In genomic region chr4:76535603-76536380, GRCh38 we compare ENCODE assay signal across 12 cellular contexts.
A peak's percentile ranks its signal among the peaks of the same experiment; 100 is the strongest.
DNase-seq lines count a peak whose midpoint lies in the region; ATAC-seq and TF ChIP-seq lines count a peak whose summit lies in the region.
"Had no signal": no experiment of that assay in that cellular context is flagged by ENCODE, and none has a peak within 500 bp of the region (broad histone marks: within the 10 kb centered on the region; RNA-seq: fewer than 3 reads in every experiment).

No MANE protein-coding gene starts in this region.

- TF ChIP-seq CTCF in MCF 10A (IDR thresholded peaks at IDR 0.05; ENCODE audit: unreplicated experiment) (no peak), breast epithelium (IDR thresholded peaks at IDR 0.05) (no peak), Panc1 (IDR thresholded peaks at IDR 0.05) (no peak), fibroblast of the aortic adventitia (IDR thresholded peaks at IDR 0.05; ENCODE audit: insufficient read depth, low read length) (no peak)

- DNase-seq in MCF 10A (ENCODE audit: unreplicated experiment) (peak; percentile 18), breast epithelium (ENCODE audit: low spot score in 2 of 2) (no peak), Panc1 (ENCODE audit: low read depth, low spot score) (no peak), fibroblast of the aortic adventitia (ENCODE audit: low read depth) (peak; percentile 13), SIG-M5 (lab: John Stamatoyannopoulos, UW) (no peak), T-helper 9 cell (no peak), hypothalamus (lab: John Stamatoyannopoulos, UW) (no peak), NK-92 (lab: John Stamatoyannopoulos, UW; ENCODE audit: unreplicated experiment) (no peak)
- DNase-seq: amniotic stem cell, NCI-H226, uterus had no signal

- no peak for TF ChIP-seq POLR2A in breast epithelium (IDR thresholded peaks at IDR 0.05)

- no peak overlapping the region for H3K4me3 Mint-ChIP-seq in MCF 10A (ENCODE audit: unreplicated experiment)
- H3K4me3 Mint-ChIP-seq: neural crest cell had no signal

- H3K4me3 ChIP-seq in breast epithelium (no peak overlapping the region), Panc1 (ENCODE audit: low read depth in 2 of 2, low read length in 2 of 2) (no peak overlapping the region), fibroblast of the aortic adventitia (ENCODE audit: low read depth, low read length) (no peak overlapping the region)
- H3K4me3 ChIP-seq: uterus had no signal

- no peak overlapping the region for H3K27ac ChIP-seq in breast epithelium
- H3K27ac ChIP-seq in Panc1 (ENCODE audit: low read length): 0 out of 2 replicates have a peak overlapping the region, but pooled peaks have one; percentile 12
- H3K27ac ChIP-seq: uterus had no signal

- intact Hi-C loops in MCF 10A (cut with micrococcal nuclease): no loop called here
- intact Hi-C loops in breast epithelium (cut with DNase I; ENCODE audit: low total_unique reads): no loop called here
- intact Hi-C loops in Panc1 (cut with micrococcal nuclease; ENCODE audit: unreplicated experiment): no loop called here

- ATAC-seq in Panc1: no peak

- H3K36me3 ChIP-seq in breast epithelium: no peaks in the 10 kb centered on the region
- H3K36me3 ChIP-seq in Panc1 (ENCODE audit: control insufficient read depth, insufficient read depth, low read length): no peaks in the 10 kb centered on the region
- H3K36me3 ChIP-seq: uterus had no signal

- in situ Hi-C loops in Panc1 (cut with HindIII; ENCODE audit: low pct_unique_long_range_greater_than_20kb, low sequenced_read_pairs): no loop called here

- CTCF ChIA-PET in MCF 10A (lab: Yijun Ruan, JAX): interaction anchor here (0.5 to 0.7 kb wide), 3 partner anchors 105 to 560 kb away, joined by 3 read pairs; no protein-coding TSS in a partner anchor
- CTCF ChIA-PET in Panc1 (lab: Charles Lee): no interaction called here

- H3K27me3 Mint-ChIP-seq in MCF 10A (ENCODE audit: insufficient read depth, unreplicated experiment): no peaks in the 10 kb centered on the region

- H3K27ac Mint-ChIP-seq in MCF 10A (ENCODE audit: low read depth, unreplicated experiment): no peak overlapping the region

- no peaks in the 10 kb centered on the region for H3K27me3 ChIP-seq in breast epithelium
- H3K27me3 ChIP-seq in Panc1 (ENCODE audit: control insufficient read depth, insufficient read depth, low read length): no peaks in the 10 kb centered on the region
- H3K27me3 ChIP-seq: uterus had no signal

- H3K9me3 ChIP-seq in breast epithelium: no peaks in the 10 kb centered on the region
- no peaks in the 10 kb centered on the region for H3K9me3 ChIP-seq in Panc1 (ENCODE audit: control insufficient read depth, insufficient read depth, low read depth, low read length)
- H3K9me3 ChIP-seq: uterus had no signal

- H3K4me1 Mint-ChIP-seq in MCF 10A (ENCODE audit: insufficient read depth, unreplicated experiment): no peaks in the 10 kb centered on the region

- H3K9me3 Mint-ChIP-seq in MCF 10A (ENCODE audit: unreplicated experiment): no peaks in the 10 kb centered on the region
- H3K9me3 Mint-ChIP-seq: neural crest cell had no signal

- H3K36me3 Mint-ChIP-seq in MCF 10A (ENCODE audit: insufficient read depth, unreplicated experiment): no peaks in the 10 kb centered on the region

- no TSS peak for BruUV-seq in MCF 10A (replicated peaks; lab: Mats Ljungman, UMichigan)
- BruUV-seq in Panc1 (replicated peaks; lab: Mats Ljungman, UMichigan): no TSS peak

- no peaks in the 10 kb centered on the region for H3K4me1 ChIP-seq in breast epithelium
- H3K4me1 ChIP-seq in Panc1 (ENCODE audit: control insufficient read depth, insufficient read depth, low read length): no peaks in the 10 kb centered on the region; the same call in 1 of the 2 replicates
- H3K4me1 ChIP-seq: uterus had no signal

- POLR2A ChIA-PET in MCF 10A (lab: Yijun Ruan, JAX): interaction anchor here (0.6 kb wide), 1 partner anchor 20 kb away, joined by 3 read pairs; no protein-coding TSS in a partner anchor
- POLR2A ChIA-PET in Panc1 (lab: Charles Lee): no interaction called here

Comparison
In these comparisons a context has a peak if more than half of its experiments do, and no peak if none do; other contexts are left out.
1. DNase-seq: peak in MCF 10A (single experiment) and fibroblast of the aortic adventitia (single experiment); none in breast epithelium (0 of 2), Panc1 (single experiment), SIG-M5 (single experiment), T-helper 9 cell (single experiment), hypothalamus (0 of 51) and NK-92 (single experiment).